ENCODE assay signal across 11 cellular contexts in the genomic region with DNA sequence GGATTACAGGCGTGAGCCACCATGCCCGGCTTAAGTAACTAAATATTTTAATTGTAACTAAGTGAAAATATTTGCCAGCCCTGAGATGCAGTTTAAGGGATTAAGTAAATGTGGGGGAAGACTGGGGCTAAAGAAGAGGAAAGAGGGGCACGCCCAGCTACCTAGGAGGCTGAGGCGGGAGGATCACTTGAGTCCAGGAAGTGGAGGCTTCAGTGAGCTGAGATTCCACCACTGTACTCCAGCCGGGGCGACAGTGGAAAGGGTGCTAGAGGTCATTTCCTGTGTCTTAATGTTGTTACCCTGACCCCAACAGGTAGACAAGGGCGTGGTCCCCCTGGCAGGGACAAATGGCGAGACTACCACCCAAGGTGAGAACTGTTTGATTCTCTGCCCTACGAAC. TPM values are rescaled to one million over a fixed set of nuclear protein-coding genes. Genes with fewer than 3 reads are reported as not detected.
A peak's percentile ranks its signal among the peaks of the same experiment; 100 is the strongest.
DNase-seq lines count a peak whose midpoint lies in the region; ATAC-seq, FAIRE-seq and TF ChIP-seq lines count a peak whose summit lies in the region.
"Had no signal": no experiment of that assay in that cellular context is flagged by ENCODE, and none has a peak within 500 bp of the region (broad histone marks: within the 10 kb centered on the region; RNA-seq: fewer than 3 reads in every experiment).

No MANE protein-coding gene starts in this region.

- CTCF ChIA-PET in HCT116 (lab: Charles Lee), result interaction anchor here (1.1 to 4.4 kb wide), 2 partner anchors 24 to 44 kb away, joined by 3 to 28 read pairs; partner anchors contain the start of gene TBX6

- FAIRE-seq in astrocyte (lab: Jason Lieb, UNC), result no peak
- FAIRE-seq: bronchial epithelial cell had no signal

- DNase-seq in AG09309 (ENCODE audit: low read depth), result no peak
- DNase-seq in HCT116 (ENCODE audit: low read depth, low spot score), result no peak
- DNase-seq in astrocyte (ENCODE audit: low read depth), result no peak
- no peak for DNase-seq in neural progenitor cell (ENCODE audit: low spot score)
- no peak for DNase-seq in RPMI8226
- DNase-seq in left lobe of liver (ENCODE audit: low spot score), result no peak
- no peak for DNase-seq in erythroblast (lab: John Stamatoyannopoulos, UW)
- DNase-seq in GM19240 (ENCODE audit: insufficient read length, low spot score), result no peak

- H2AFZ ChIP-seq in HCT116 (ENCODE audit: low read depth, low read length, poor library complexity, severe bottlenecking), result no peak overlapping the region
- H2AFZ ChIP-seq in astrocyte (ENCODE audit: low read depth, low read length), result no peak overlapping the region
- no peak overlapping the region for H2AFZ ChIP-seq in neural progenitor cell (replicated peaks)

- no peaks in the 10 kb centered on the region for H3K9me2 ChIP-seq in HCT116 (ENCODE audit: insufficient read depth)

- H3K27ac Mint-ChIP-seq in astrocyte (ENCODE audit: unreplicated experiment) (peak overlapping the region; percentile 87), neural progenitor cell (no peak overlapping the region)

- H3K27me3 Mint-ChIP-seq in astrocyte (ENCODE audit: low read depth, unreplicated experiment) (no peaks in the 10 kb centered on the region), neural progenitor cell (ENCODE audit: insufficient read depth, low read depth) (peaks cover 6% of the 10 kb centered on the region)

- H3K9me3 Mint-ChIP-seq in astrocyte (ENCODE audit: unreplicated experiment) (no peaks in the 10 kb centered on the region), neural progenitor cell (no peaks in the 10 kb centered on the region)

- no TSS peak for BruUV-seq in HCT116 (replicated peaks; lab: Mats Ljungman, UMichigan)

- peaks cover 14 to 38% of the 10 kb centered on the region in 2 experiments for H3K4me1 ChIP-seq in HCT116 (ENCODE audit: control insufficient read depth in 1 of 2, insufficient read depth in 2 of 2, low read length in 2 of 2)
- H3K4me1 ChIP-seq in astrocyte (ENCODE audit: insufficient read depth, low read length), result peaks cover 54% of the 10 kb centered on the region
- H3K4me1 ChIP-seq in neural progenitor cell, result peaks cover 24% of the 10 kb centered on the region

- H3K9ac ChIP-seq in HCT116 (ENCODE audit: low read length) (no peak overlapping the region), astrocyte (ENCODE audit: low read length) (peak overlapping the region; percentile 33), neural progenitor cell (no peak overlapping the region)
- H3K9ac ChIP-seq: KMS-11 had no signal

- ATAC-seq in HCT116 (no peak), left lobe of liver (no peak)

- POLR2A ChIA-PET in HCT116 (lab: Charles Lee), result no interaction called here

- H3F3A ChIP-seq in neural progenitor cell (ENCODE audit: low read depth), result peaks cover 70% of the 10 kb centered on the region

- H3K36me3 Mint-ChIP-seq in astrocyte (ENCODE audit: low read depth, unreplicated experiment) (peaks cover 40% of the 10 kb centered on the region), neural progenitor cell (peaks cover 37% of the 10 kb centered on the region)

- peak overlapping the region; percentile 98 for H3K4me3 Mint-ChIP-seq in astrocyte (ENCODE audit: unreplicated experiment)
- peak overlapping the region; percentile 72 for H3K4me3 Mint-ChIP-seq in neural progenitor cell

- H3K79me2 ChIP-seq in HCT116 (ENCODE audit: insufficient read depth, low read length) (peaks cover 61% of the 10 kb centered on the region), astrocyte (ENCODE audit: insufficient read depth, low read length) (peaks cover 64% of the 10 kb centered on the region), neural progenitor cell (ENCODE audit: low read depth) (peaks cover 60% of the 10 kb centered on the region)

- H3K36me3 ChIP-seq in HCT116 (ENCODE audit: control insufficient read depth in 1 of 2, insufficient read depth in 2 of 2, low read length in 2 of 2) (peaks cover 28 to 60% of the 10 kb centered on the region in 2 experiments), astrocyte (ENCODE audit: insufficient read depth, low read length) (peaks cover 39% of the 10 kb centered on the region), neural progenitor cell (peaks cover 13% of the 10 kb centered on the region)

- H3K4me1 Mint-ChIP-seq in astrocyte (ENCODE audit: low read depth, unreplicated experiment) (peaks cover 37% of the 10 kb centered on the region), neural progenitor cell (peaks cover 40% of the 10 kb centered on the region)

- H3K9me3 ChIP-seq in HCT116 (ENCODE audit: control insufficient read depth in 1 of 2, insufficient read depth in 1 of 2, low read depth in 1 of 2, low read length in 2 of 2) (no peaks in the 10 kb centered on the region), astrocyte (ENCODE audit: insufficient read depth, low read depth, low read length) (no peaks in the 10 kb centered on the region), neural progenitor cell (ENCODE audit: low read depth) (no peaks in the 10 kb centered on the region)

- peaks cover 12% of the 10 kb centered on the region; the same call in 1 of the 2 replicates for H4K20me1 ChIP-seq in HCT116 (ENCODE audit: insufficient read depth)
- peaks cover 63% of the 10 kb centered on the region for H4K20me1 ChIP-seq in astrocyte (ENCODE audit: insufficient read depth, low read length)
- peaks cover 54% of the 10 kb centered on the region for H4K20me1 ChIP-seq in neural progenitor cell (ENCODE audit: low read depth)

- TF ChIP-seq RAD21 in HCT116 (IDR thresholded peaks at IDR 0.05; ENCODE audit: low read depth), result no peak

- H3K4me3 ChIP-seq in AG09309 (ENCODE audit: control insufficient read depth, low read depth, low read length) (peak overlapping the region; percentile 5; the same call in 1 of the 2 replicates), HCT116 (replicated peaks in 1 of 2; ENCODE audit: low read depth in 1 of 2, low read length in 2 of 2) (no peak overlapping the region), astrocyte (ENCODE audit: insufficient read depth, low read depth, low read length) (no peak overlapping the region), neural progenitor cell (no peak overlapping the region)

- no peaks in the 10 kb centered on the region for H3K27me3 ChIP-seq in HCT116 (ENCODE audit: insufficient read depth, low read length)
- H3K27me3 ChIP-seq in astrocyte (ENCODE audit: insufficient read depth, low read length), result no peaks in the 10 kb centered on the region
- no peaks in the 10 kb centered on the region for H3K27me3 ChIP-seq in neural progenitor cell

- H3K4me2 ChIP-seq in HCT116 (ENCODE audit: low read length) (peak overlapping the region; percentile 1; the same call in 1 of the 2 replicates), astrocyte (ENCODE audit: low read length) (peak overlapping the region; percentile 78), neural progenitor cell (no peak overlapping the region)

- TF ChIP-seq POLR2A in HCT116 (IDR thresholded peaks at IDR 0.05; ENCODE audit: borderline replicate concordance, extremely low read depth, insufficient read depth, insufficient read length), result no peak
- TF ChIP-seq POLR2A in erythroblast (IDR thresholded peaks at IDR 0.05; ENCODE audit: low read length), result no peak

- RAD21 ChIA-PET in HCT116 (lab: Charles Lee; ENCODE audit: low non-redundant PET in 1 of 2, low total read pairs in 2 of 2, uncharacterized antibody in 2 of 2, unreplicated experiment in 2 of 2), result no interaction called here

- TF ChIP-seq CTCF in AG09309 (IDR thresholded peaks at IDR 0.05; ENCODE audit: control insufficient read depth, insufficient read depth, low read depth, low read length, missing control alignments), result no peak
- TF ChIP-seq CTCF in HCT116 (IDR thresholded peaks at IDR 0.05 in 2 of 3, conservative IDR thresholded peaks at IDR 0.05 in 1 of 3; ENCODE audit: borderline replicate concordance in 1 of 3, insufficient read depth in 1 of 3, low read depth in 2 of 3, low read length in 2 of 3), result no peak
- TF ChIP-seq CTCF in astrocyte (IDR thresholded peaks at IDR 0.05; ENCODE audit: insufficient read depth, low read depth, low read length), result no peak
- no peak for TF ChIP-seq CTCF in neural progenitor cell (IDR thresholded peaks at IDR 0.05)

- H3K27ac ChIP-seq in HCT116 (ENCODE audit: low read depth, low read length) (peak overlapping the region; percentile 32; the same call in 1 of the 2 replicates), astrocyte (ENCODE audit: low read depth, low read length) (no peak overlapping the region), neural progenitor cell (no peak overlapping the region)

- intact Hi-C loops in HCT116 (cut with micrococcal nuclease), result no loop called here

TF ChIP-seq in HCT116, 20 proteins besides CTCF, POLR2A, EP300 and RAD21 (continues in another document):
- no peak for TF ChIP-seq ATF3 (IDR thresholded peaks at IDR 0.05)

RNA-seq across cellular contexts. Expression of gene ALDOA, which starts 2.8 kb away (rescaled TPM):
- 2,423 TPM for total RNA-seq in HCT116 (2021; ENCODE audit: unreplicated experiment)
- 4,933 and 5,901 TPM in 2 replicates for polyA plus RNA-seq in HCT116 (2012)
- total RNA-seq in astrocyte, result 1,795 and 1,830 TPM in 2 replicates
- 469 and 981 TPM in 2 replicates for total RNA-seq in neural progenitor cell (ENCODE audit: low replicate concordance)
- total RNA-seq in left lobe of liver, result 176 TPM

RNA-seq across cellular contexts. Expression of gene PPP4C, which starts 7.5 kb away (rescaled TPM):
- 165 TPM for total RNA-seq in HCT116 (2021; ENCODE audit: unreplicated experiment)
- 185 and 187 TPM in 2 replicates for polyA plus RNA-seq in HCT116 (2012)
- total RNA-seq in astrocyte, result 140 TPM in 2 replicates
- total RNA-seq in neural progenitor cell (ENCODE audit: low replicate concordance), result 93.3 and 166 TPM in 2 replicates
- total RNA-seq in left lobe of liver, result 51.0 TPM

RNA-seq across cellular contexts. Expression of gene TBX6, which starts 23.4 kb away (rescaled TPM):
- total RNA-seq in HCT116 (2021; ENCODE audit: unreplicated experiment) (1.4 TPM), astrocyte (0.22 and 0.27 TPM in 2 replicates), neural progenitor cell (ENCODE audit: low replicate concordance) (0.39 and 2.8 TPM in 2 replicates), left lobe of liver (0.86 TPM)
- polyA plus RNA-seq in HCT116 (2012), result 1.2 and 1.5 TPM in 2 replicates

RNA-seq across cellular contexts. Expression of gene YPEL3, which starts 27.7 kb away (rescaled TPM):
- 10.9 TPM for total RNA-seq in HCT116 (2021; ENCODE audit: unreplicated experiment)
- 13.9 and 16.3 TPM in 2 replicates for polyA plus RNA-seq in HCT116 (2012)
- total RNA-seq in astrocyte, result 20.5 and 25.2 TPM in 2 replicates
- total RNA-seq in neural progenitor cell (ENCODE audit: low replicate concordance), result 6.8 and 30.7 TPM in 2 replicates
- total RNA-seq in left lobe of liver, result 20.9 TPM

RNA-seq across cellular contexts. Expression of gene TLCD3B, which starts 37.3 kb away (rescaled TPM):
- total RNA-seq in HCT116 (2021; ENCODE audit: unreplicated experiment) (1.0 TPM), astrocyte (1.4 and 1.9 TPM in 2 replicates), neural progenitor cell (ENCODE audit: low replicate concordance) (2.4 and 9.0 TPM in 2 replicates), left lobe of liver (0.13 TPM)
- polyA plus RNA-seq in HCT116 (2012), result 2.1 and 2.3 TPM in 2 replicates
- total RNA-seq: bronchial epithelial cell, omental fat pad had no signal
